ENCODE assay signal across 12 cellular contexts in the genomic region with DNA sequence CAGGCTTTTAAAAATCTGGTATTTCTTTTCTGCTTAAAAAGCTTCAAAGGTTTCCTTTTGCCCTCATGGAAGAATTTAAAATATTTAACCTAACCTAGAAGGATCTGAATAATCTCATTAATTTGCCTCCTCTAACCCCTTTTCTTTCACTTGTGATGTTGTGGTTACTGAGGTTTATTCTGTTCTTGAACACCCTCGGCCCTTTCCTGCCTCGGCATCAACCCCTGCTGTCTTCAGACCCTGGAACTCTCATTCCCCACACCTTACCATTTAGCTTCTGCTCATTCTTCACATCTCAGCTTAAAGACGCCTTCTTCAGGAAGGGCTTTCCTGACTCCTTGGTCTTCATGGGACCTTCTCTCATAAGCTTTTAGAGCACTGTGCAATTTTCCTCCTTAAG.
"Had no signal": no experiment of that assay in that cellular context is flagged by ENCODE, and none has a peak within 500 bp of the region (broad histone marks: within the 10 kb centered on the region; RNA-seq: fewer than 3 reads in every experiment).

No MANE protein-coding gene starts in this region.

- H3K4me1 Mint-ChIP-seq: nephron progenitor cell had no signal

- H3K27me3 Mint-ChIP-seq: activated naive CD8-positive, alpha-beta T cell had no signal

- H3K36me3 ChIP-seq: tibial nerve had no signal

- H3K9me3 Mint-ChIP-seq: activated CD4-positive, alpha-beta T cell treated with anti-CD3 and anti-CD28 coated beads, Interleukin-2, amount 10 ng/mL, durations not matched to agents 7 days and 5 days had no signal

- H3K4me3 Mint-ChIP-seq: activated CD4-positive, alpha-beta T cell treated with anti-CD3 and anti-CD28 coated beads, Interleukin-2, amount 10 ng/mL, durations not matched to agents 7 days and 5 days; activated naive CD8-positive, alpha-beta T cell; nephron progenitor cell had no signal

- H3K27ac ChIP-seq: tibial nerve had no signal

- ATAC-seq: left lobe of liver had no signal

- DNase-seq: activated CD4-positive, alpha-beta T cell treated with anti-CD3 and anti-CD28 coated beads, Interleukin-2, amount 10 ng/mL, durations not matched to agents 7 days and 5 days; activated CD4-positive, CD25-positive, alpha-beta regulatory T cell; activated effector memory CD4-positive, alpha-beta T cell treated with Interleukin-2 at 50 U/mL for 16 hours; aorta; central memory CD4-positive, alpha-beta T cell; islet precursor cell; nephron progenitor cell; stimulated activated CD4-positive, alpha-beta T cell treated with anti-CD3 and anti-CD28 coated beads, Interleukin-4, amount 100 ng/mL, for 1 hour; stimulated activated CD8-positive, alpha-beta memory T cell treated with anti-CD3 and anti-CD28 coated beads, Interleukin-4, amount 100 ng/mL, for 48 hours had no signal

- H3K36me3 Mint-ChIP-seq: activated naive CD8-positive, alpha-beta T cell had no signal

- H3K4me3 ChIP-seq: tibial nerve had no signal

- H3K27me3 ChIP-seq: tibial nerve had no signal

- H3K27ac Mint-ChIP-seq: activated CD4-positive, alpha-beta T cell treated with anti-CD3 and anti-CD28 coated beads, Interleukin-2, amount 10 ng/mL, durations not matched to agents 7 days and 5 days; activated naive CD8-positive, alpha-beta T cell; nephron progenitor cell had no signal

- H3K9me3 ChIP-seq: tibial nerve had no signal

- H3K4me1 ChIP-seq: tibial nerve had no signal
